ENCODE assay signal across 1 cellular context in genomic region chr14:35809597-35809996, GRCh38.
TF ChIP-seq lines count a peak whose summit lies in the region.

No MANE protein-coding gene starts in this region.

TF ChIP-seq in WTC11, 78 proteins besides CTCF, POLR2A, EP300 and RAD21 (continued from another document):
- no peak for TF ChIP-seq AR (CRISPR knock-in tag; IDR thresholded peaks at IDR 0.05)
- TF ChIP-seq GABPB1 (CRISPR knock-in tag; IDR thresholded peaks at IDR 0.05): no peak
- no peak for TF ChIP-seq ZBTB21 (CRISPR knock-in tag; IDR thresholded peaks at IDR 0.05; ENCODE audit: borderline replicate concordance)
- TF ChIP-seq MXD4 (CRISPR knock-in tag; IDR thresholded peaks at IDR 0.05; ENCODE audit: borderline replicate concordance): no peak
- TF ChIP-seq ARID4B (CRISPR knock-in tag; IDR thresholded peaks at IDR 0.05; ENCODE audit: borderline replicate concordance): no peak
- TF ChIP-seq MLX (CRISPR knock-in tag; IDR thresholded peaks at IDR 0.05): no peak
- TF ChIP-seq ZNF425 (CRISPR knock-in tag; conservative IDR thresholded peaks at IDR 0.05): no peak
- TF ChIP-seq ZNF263 (CRISPR knock-in tag; IDR thresholded peaks at IDR 0.05; ENCODE audit: low read depth): no peak
